Comparison of ENCODE assay signal across 5 cellular contexts in the genomic region with DNA sequence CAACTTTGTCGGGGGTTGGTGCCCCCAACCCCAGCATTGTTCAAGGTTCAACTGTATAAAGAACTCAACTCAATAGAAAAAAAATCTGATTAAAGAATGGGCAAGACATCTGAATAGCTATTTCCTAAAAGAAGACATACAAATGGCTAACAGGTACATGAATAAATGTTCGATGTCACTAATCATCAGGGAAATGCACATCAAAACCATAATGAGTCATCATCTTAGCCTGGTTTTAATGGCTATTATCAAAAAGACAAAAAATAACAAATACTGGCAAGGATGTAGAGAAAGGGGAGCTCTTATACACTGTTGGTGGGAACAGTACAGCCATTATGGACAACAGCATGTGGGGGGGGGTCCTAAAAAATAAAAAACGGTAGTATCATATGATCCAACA. TPM values are rescaled to one million over a fixed set of nuclear protein-coding genes. Genes with fewer than 3 reads are reported as not detected.
"Had no signal": no experiment of that assay in that cellular context is flagged by ENCODE, and none has a peak within 500 bp of the region (broad histone marks: within the 10 kb centered on the region; RNA-seq: fewer than 3 reads in every experiment).

No MANE protein-coding gene starts in this region.

- ATAC-seq: GM23338 had no signal

- DNase-seq: H9, HCEC 1CT, IMR-90 had no signal

- H3K4me3 ChIP-seq: GM23338 had no signal

RNA-seq across cellular contexts. Expression of a gene that starts 28.7 kb away (rescaled TPM):
- total RNA-seq: HT-29, IMR-90 had no signal
